ENCODE assay signal across 14 cellular contexts in genomic region chr5:17061973-17062470, GRCh38.
"Had no signal": no experiment of that assay in that cellular context is flagged by ENCODE, and none has a peak within 500 bp of the region (broad histone marks: within the 10 kb centered on the region; RNA-seq: fewer than 3 reads in every experiment).

No MANE protein-coding gene starts in this region.

- H3K9me3 ChIP-seq: heart right ventricle, pancreas, stomach, tibial artery had no signal

- H3K4me3 ChIP-seq: pancreas, stomach, tibial artery had no signal

- H3K36me3 ChIP-seq: heart right ventricle, pancreas, stomach, tibial artery had no signal

- ATAC-seq: activated naive CD4-positive, alpha-beta T cell treated with anti-CD3 and anti-CD28 coated beads, Interleukin-2, amount 50 U/mL, for 72 hours; activated T-cell treated with anti-CD3 and anti-CD28 coated beads, Interleukin-2, amount 50 U/mL, for 4 hours had no signal

- H3K27me3 ChIP-seq: dorsolateral prefrontal cortex, heart right ventricle, pancreas, stomach, tibial artery had no signal

- DNase-seq: activated CD4-positive, alpha-beta T cell treated with anti-CD3 and anti-CD28 coated beads, Interleukin-2, amount 50 U/mL, for 4 hours; activated CD4-positive, CD25-positive, alpha-beta regulatory T cell treated with anti-CD3 and anti-CD28 coated beads, Interleukin-2, amount 50 U/mL, for 72 hours; activated effector memory CD4-positive, alpha-beta T cell treated with anti-CD3 and anti-CD28 coated beads, Interleukin-2, amount 50 U/mL, for 16 hours; activated T-cell treated with anti-CD3 and anti-CD28 coated beads, Interleukin-2, amount 50 U/mL, for 4 hours; amniotic stem cell; foreskin melanocyte; stimulated activated CD4-positive, alpha-beta T cell treated with anti-CD3 and anti-CD28 coated beads, Interleukin-15, amount 100 ng/mL, for 24 hours; stimulated activated CD4-positive, alpha-beta T cell treated with anti-CD3 and anti-CD28 coated beads, Interleukin-4, amount 100 ng/mL, for 4 hours; stomach; tibial artery had no signal

- H3K27ac ChIP-seq: dorsolateral prefrontal cortex, heart right ventricle, pancreas, stomach, tibial artery had no signal
